Comparison of ENCODE assay signal across 29 cellular contexts in genomic region chr7:16583834-16584233, GRCh38. TPM values are rescaled to one million over a fixed set of nuclear protein-coding genes. Genes with fewer than 3 reads are reported as not detected.
"Had no signal": no experiment of that assay in that cellular context is flagged by ENCODE, and none has a peak within 500 bp of the region (broad histone marks: within the 10 kb centered on the region; RNA-seq: fewer than 3 reads in every experiment).

No MANE protein-coding gene starts in this region.

- H3K4me3 Mint-ChIP-seq: memory B cell, nephron had no signal

- H3K36me3 Mint-ChIP-seq: memory B cell had no signal

- DNase-seq: central memory CD4-positive, alpha-beta T cell; dorsolateral prefrontal cortex; effector CD4-positive, alpha-beta T cell; foreskin fibroblast; gastrocnemius medialis; head of caudate nucleus; kidney; occipital lobe; ovary; posterior cingulate gyrus; psoas muscle; stimulated activated CD4-positive, alpha-beta T cell treated with anti-CD3 and anti-CD28 coated beads, Interleukin-15, amount 100 ng/mL, for 24 hours; stimulated activated CD4-positive, alpha-beta T cell treated with anti-CD3 and anti-CD28 coated beads, Interleukin-2, amount 100 ng/mL, for 48 hours; stimulated activated naive CD4-positive, alpha-beta T cell treated with Interleukin-2 at 50 U/mL for 16 hours; transverse colon had no signal

- H3K27ac Mint-ChIP-seq: memory B cell, nephron had no signal

- ATAC-seq: esophagus mucosa, gastrocnemius medialis, left lobe of liver, psoas muscle, right cardiac atrium had no signal

- H3K4me1 Mint-ChIP-seq: nephron had no signal

- H3K9me3 Mint-ChIP-seq: memory B cell, nephron had no signal

RNA-seq across cellular contexts. Expression of gene LRRC72, which starts 57.2 kb away (rescaled TPM):
- total RNA-seq: cerebellum, dorsolateral prefrontal cortex, esophagus mucosa, gastrocnemius medialis, glomerular endothelial cell, hepatocyte, kidney, left lobe of liver, liver, lung, mononuclear cell, occipital lobe, ovary, psoas muscle, renal cortical epithelial cell, right cardiac atrium, thoracic aorta, transverse colon, urinary bladder had no signal
